Comparison of ENCODE assay signal across 8 cellular contexts in genomic region chr12:52691076-52691764, GRCh38. TPM values are rescaled to one million over a fixed set of nuclear protein-coding genes. Genes with fewer than 3 reads are reported as not detected.
DNase-seq lines count a peak whose midpoint lies in the region; ATAC-seq and TF ChIP-seq lines count a peak whose summit lies in the region.

No MANE protein-coding gene starts in this region.

- H2AK5ac ChIP-seq in IMR-90 (ENCODE audit: low read depth, low read length) = no peak overlapping the region

- CTCF ChIA-PET in IMR-90 (lab: Yijun Ruan, JAX) = no interaction called here

- peak overlapping the region; percentile 45 for H3K4me3 Mint-ChIP-seq in osteocyte (ENCODE audit: unreplicated experiment)

- H3K27me3 Mint-ChIP-seq in osteocyte (ENCODE audit: unreplicated experiment) = peaks cover 84% of the 10 kb centered on the region

- H3K36me3 Mint-ChIP-seq in osteocyte (ENCODE audit: unreplicated experiment) = no peaks in the 10 kb centered on the region

- H4K8ac ChIP-seq in IMR-90 (ENCODE audit: low read depth in 2 of 2, low read length in 2 of 2) = no peak overlapping the region

- no peak overlapping the region for H2BK5ac ChIP-seq in IMR-90 (ENCODE audit: low read depth, low read length, poor library complexity, severe bottlenecking)

- no peak for TF ChIP-seq RAD21 in IMR-90 (IDR thresholded peaks at IDR 0.05; ENCODE audit: low read length)

- 8% methylated on average over 8 of the region's 45 CpGs; no CpG with 5 or more reads in 1 of the 2 experiments for WGBS in IMR-90 (ENCODE audit: extremely low coverage in 2 of 2, insufficient read length in 1 of 2), 2 experiments

- no peak for TF ChIP-seq POLR2A in IMR-90 (IDR thresholded peaks at IDR 0.05; ENCODE audit: low read depth, low read length)

- H2AFZ ChIP-seq in IMR-90 (replicated peaks; ENCODE audit: low read length, poor library complexity) = peak overlapping the region; percentile 76

- no peaks in the 10 kb centered on the region for H3K79me1 ChIP-seq in IMR-90 (ENCODE audit: low read depth in 1 of 2, low read length in 2 of 2)

- no peaks in the 10 kb centered on the region for H3K9me3 Mint-ChIP-seq in osteocyte (ENCODE audit: unreplicated experiment)

- H3K4me1 ChIP-seq in IMR-90 (ENCODE audit: control insufficient read depth, insufficient read depth, low read length) (peaks cover 2% of the 10 kb centered on the region; the same call in 1 of the 2 replicates), upper lobe of right lung (peaks cover 8% of the 10 kb centered on the region)
- peaks cover 5% of the 10 kb centered on the region for H3K4me1 ChIP-seq in effector memory CD4-positive, alpha-beta T cell (ENCODE audit: control insufficient read depth, insufficient read depth, low read length, poor library complexity, severe bottlenecking)

- peaks cover 59% of the 10 kb centered on the region for H3K27me3 ChIP-seq in IMR-90 (ENCODE audit: control insufficient read depth, insufficient read depth, low read length)
- H3K27me3 ChIP-seq in effector memory CD4-positive, alpha-beta T cell (replicated peaks; ENCODE audit: control insufficient read depth, insufficient read depth, low read length, poor library complexity, severe bottlenecking) = no peaks in the 10 kb centered on the region
- peaks cover 45% of the 10 kb centered on the region for H3K27me3 ChIP-seq in upper lobe of right lung

- no peaks in the 10 kb centered on the region for H3K9me1 ChIP-seq in IMR-90 (ENCODE audit: insufficient read depth, low read length)

- no peak overlapping the region for H3K4me3 ChIP-seq in IMR-90 (ENCODE audit: insufficient read depth, low read depth, low read length)
- peak overlapping the region; percentile 43 for H3K4me3 ChIP-seq in effector memory CD4-positive, alpha-beta T cell (ENCODE audit: insufficient read depth, low read depth, low read length, poor library complexity, severe bottlenecking)
- peak overlapping the region; percentile 29 for H3K4me3 ChIP-seq in upper lobe of right lung

- ATAC-seq in IMR-90 (ENCODE audit: low read depth) (no peak), upper lobe of right lung (peak; percentile 48), GM21528 (IDR thresholded peaks at IDR 0.05; ENCODE audit: low FRiP score, unreplicated experiment) (no peak)

- H3K4me1 Mint-ChIP-seq in osteocyte (ENCODE audit: unreplicated experiment) = peaks cover 9% of the 10 kb centered on the region

- H3K9me3 ChIP-seq in IMR-90 (ENCODE audit: control insufficient read depth, insufficient read depth, low read length) (no peaks in the 10 kb centered on the region), upper lobe of right lung (no peaks in the 10 kb centered on the region)
- H3K9me3 ChIP-seq in effector memory CD4-positive, alpha-beta T cell (ENCODE audit: control insufficient read depth, low read length) = no peaks in the 10 kb centered on the region

- no peak for DNase-seq in IMR-90
- peak; percentile 51 to 62 for DNase-seq in activated CD4-positive, alpha-beta T cell treated with anti-CD3 and anti-CD28 coated beads for 4 hours
- peak; percentile 15 to 23 (median 15) for DNase-seq in effector memory CD4-positive, alpha-beta T cell
- no peak for DNase-seq in osteocyte (ENCODE audit: extremely low spot score, unreplicated experiment)
- no peak for DNase-seq in upper lobe of right lung
- DNase-seq in NCI-H446 (lab: John Stamatoyannopoulos, UW) = no peak
- no peak for DNase-seq in HPDE6-E6E7 (ENCODE audit: extremely low spot score)

- no peak overlapping the region for H3K9ac ChIP-seq in IMR-90 (ENCODE audit: low read depth, low read length)

- H3K27ac ChIP-seq in IMR-90 (ENCODE audit: insufficient read depth, low read length) (no peak overlapping the region), upper lobe of right lung (no peak overlapping the region)
- no peak overlapping the region for H3K27ac ChIP-seq in effector memory CD4-positive, alpha-beta T cell (ENCODE audit: insufficient read depth, low read length, poor library complexity, severe bottlenecking)

- no peak overlapping the region for H4K5ac ChIP-seq in IMR-90 (ENCODE audit: low read depth, low read length)

- H2BK15ac ChIP-seq in IMR-90 (ENCODE audit: low read depth, low read length) = no peak overlapping the region

- TF ChIP-seq CTCF in IMR-90 (conservative IDR thresholded peaks at IDR 0.05; ENCODE audit: low read depth, low read length) (no peak), osteocyte (IDR thresholded peaks at IDR 0.05) (no peak), upper lobe of right lung (IDR thresholded peaks at IDR 0.05) (no peak)

- H2BK20ac ChIP-seq in IMR-90 (ENCODE audit: low read depth, low read length) = no peak overlapping the region

- H3K4me2 ChIP-seq in IMR-90 (ENCODE audit: low read depth, low read length) = peak overlapping the region; percentile 40; the same call in 1 of the 2 replicates

- H3K36me3 ChIP-seq in IMR-90 (ENCODE audit: control insufficient read depth, insufficient read depth, low read length) (no peaks in the 10 kb centered on the region), upper lobe of right lung (no peaks in the 10 kb centered on the region)
- no peaks in the 10 kb centered on the region for H3K36me3 ChIP-seq in effector memory CD4-positive, alpha-beta T cell (ENCODE audit: control insufficient read depth, insufficient read depth, low read length)

- no peaks in the 10 kb centered on the region for H4K20me1 ChIP-seq in IMR-90 (ENCODE audit: insufficient read depth, low read length)

- no peak overlapping the region for H3K27ac Mint-ChIP-seq in osteocyte (ENCODE audit: unreplicated experiment)

- POLR2A ChIA-PET in IMR-90 (lab: Charles Lee; ENCODE audit: unreplicated experiment) = no interaction called here

- BruUV-seq in IMR-90 (replicated peaks; lab: Mats Ljungman, UMichigan) = no TSS peak

- no peak overlapping the region for H4K91ac ChIP-seq in IMR-90 (ENCODE audit: insufficient read depth, low read depth, low read length)

- no peak overlapping the region for H3K14ac ChIP-seq in IMR-90 (replicated peaks; ENCODE audit: low read depth, low read length)

- in situ Hi-C loops in IMR-90 (cut with MboI; ENCODE audit: low sequenced_read_pairs) = no loop called here

- H3K56ac ChIP-seq in IMR-90 (ENCODE audit: extremely low read depth, insufficient read depth, low read length) = no peak overlapping the region

- no peak overlapping the region for H3K18ac ChIP-seq in IMR-90 (ENCODE audit: low read depth, low read length)

- dilution Hi-C loops in IMR-90 (cut with HindIII; ENCODE audit: low sequenced_read_pairs, unreplicated experiment) = no loop called here

- no peak overlapping the region for H2BK120ac ChIP-seq in IMR-90 (ENCODE audit: low read depth, low read length)

- intact Hi-C loops in IMR-90 (cut with micrococcal nuclease) (no loop called here), upper lobe of right lung (cut with DNase I) (no loop called here)

- peak overlapping the region; percentile 42 for H2AK9ac ChIP-seq in IMR-90 (replicated peaks; ENCODE audit: low read depth, low read length, poor library complexity)

- H3K23ac ChIP-seq in IMR-90 (ENCODE audit: low read depth, low read length) = no peak overlapping the region

- no peak overlapping the region for H3K4ac ChIP-seq in IMR-90 (ENCODE audit: low read depth, low read length)

TF ChIP-seq in IMR-90, 13 proteins besides CTCF, POLR2A, EP300 and RAD21 (continues in another document):
- TF ChIP-seq CHD1 (IDR thresholded peaks at IDR 0.05; ENCODE audit: low read depth, low read length) (no peak), FOS (IDR thresholded peaks at IDR 0.05; ENCODE audit: low read depth, low read length) (no peak), MAFK (IDR thresholded peaks at IDR 0.05; ENCODE audit: low read depth, low read length) (no peak), BHLHE40 (IDR thresholded peaks at IDR 0.05; ENCODE audit: low read depth, low read length) (no peak), USF2 (IDR thresholded peaks at IDR 0.05; ENCODE audit: low read depth, low read length) (no peak), NFE2L2 (IDR thresholded peaks at IDR 0.05; ENCODE audit: low read depth, low read length) (no peak), ELK1 (IDR thresholded peaks at IDR 0.05; ENCODE audit: borderline replicate concordance, low read depth, low read length) (no peak), CEBPB (IDR thresholded peaks at IDR 0.05; ENCODE audit: low read depth, low read length) (no peak), MXI1 (IDR thresholded peaks at IDR 0.05; ENCODE audit: borderline replicate concordance, low read depth, low read length) (no peak), RFX5 (IDR thresholded peaks at IDR 0.05; ENCODE audit: low read depth, low read length) (no peak), SMC3 (IDR thresholded peaks at IDR 0.05; ENCODE audit: low read depth, low read length) (no peak)

RNA-seq across cellular contexts. Expression of gene KRT1, which starts 11.0 kb away (rescaled TPM):
- not detected in 2 replicates for total RNA-seq in IMR-90 (2012; rRNA removed)
- not detected in 2 replicates for polyA plus RNA-seq in IMR-90 (2012; rRNA removed)
- polyA plus RNA-seq in IMR-90 (2012; cell fraction: cytosol; rRNA removed) = not detected in 2 replicates
- polyA plus RNA-seq in IMR-90 (2012; cell fraction: nucleus; rRNA removed; ENCODE audit: low replicate concordance) = not detected in 2 replicates
- total RNA-seq in osteocyte = not detected in 2 replicates
- total RNA-seq in upper lobe of right lung = 3.5 TPM

RNA-seq across cellular contexts. Expression of gene KRT77, which starts 12.1 kb away (rescaled TPM):
- not detected in 2 replicates for total RNA-seq in IMR-90 (2012; rRNA removed)
- not detected in 2 replicates for polyA plus RNA-seq in IMR-90 (2012; rRNA removed)
- polyA plus RNA-seq in IMR-90 (2012; cell fraction: cytosol; rRNA removed) = not detected in 2 replicates
- polyA plus RNA-seq in IMR-90 (2012; cell fraction: nucleus; rRNA removed; ENCODE audit: low replicate concordance) = not detected in 2 replicates
- not detected in 2 replicates for total RNA-seq in osteocyte
- not detected for total RNA-seq in upper lobe of right lung

RNA-seq across cellular contexts. Expression of gene KRT2, which starts 39.2 kb away (rescaled TPM):
- total RNA-seq in IMR-90 (2012; rRNA removed) (not detected in 2 replicates), osteocyte (not detected in 2 replicates), upper lobe of right lung (not detected)
- not detected in 2 replicates for polyA plus RNA-seq in IMR-90 (2012; rRNA removed)
- not detected in 2 replicates for polyA plus RNA-seq in IMR-90 (2012; cell fraction: cytosol; rRNA removed)
- polyA plus RNA-seq in IMR-90 (2012; cell fraction: nucleus; rRNA removed; ENCODE audit: low replicate concordance) = not detected in 2 replicates

Comparison
In these comparisons a context has a peak if more than half of its experiments do, and no peak if none do; other contexts are left out.
1. DNase-seq: peak in activated CD4-positive, alpha-beta T cell treated with anti-CD3 and anti-CD28 coated beads for 4 hours (2 of 2) and effector memory CD4-positive, alpha-beta T cell (3 of 3); none in IMR-90 (single experiment), osteocyte (single experiment), upper lobe of right lung (single experiment), NCI-H446 (0 of 2) and HPDE6-E6E7 (single experiment).